In the genomic region with DNA sequence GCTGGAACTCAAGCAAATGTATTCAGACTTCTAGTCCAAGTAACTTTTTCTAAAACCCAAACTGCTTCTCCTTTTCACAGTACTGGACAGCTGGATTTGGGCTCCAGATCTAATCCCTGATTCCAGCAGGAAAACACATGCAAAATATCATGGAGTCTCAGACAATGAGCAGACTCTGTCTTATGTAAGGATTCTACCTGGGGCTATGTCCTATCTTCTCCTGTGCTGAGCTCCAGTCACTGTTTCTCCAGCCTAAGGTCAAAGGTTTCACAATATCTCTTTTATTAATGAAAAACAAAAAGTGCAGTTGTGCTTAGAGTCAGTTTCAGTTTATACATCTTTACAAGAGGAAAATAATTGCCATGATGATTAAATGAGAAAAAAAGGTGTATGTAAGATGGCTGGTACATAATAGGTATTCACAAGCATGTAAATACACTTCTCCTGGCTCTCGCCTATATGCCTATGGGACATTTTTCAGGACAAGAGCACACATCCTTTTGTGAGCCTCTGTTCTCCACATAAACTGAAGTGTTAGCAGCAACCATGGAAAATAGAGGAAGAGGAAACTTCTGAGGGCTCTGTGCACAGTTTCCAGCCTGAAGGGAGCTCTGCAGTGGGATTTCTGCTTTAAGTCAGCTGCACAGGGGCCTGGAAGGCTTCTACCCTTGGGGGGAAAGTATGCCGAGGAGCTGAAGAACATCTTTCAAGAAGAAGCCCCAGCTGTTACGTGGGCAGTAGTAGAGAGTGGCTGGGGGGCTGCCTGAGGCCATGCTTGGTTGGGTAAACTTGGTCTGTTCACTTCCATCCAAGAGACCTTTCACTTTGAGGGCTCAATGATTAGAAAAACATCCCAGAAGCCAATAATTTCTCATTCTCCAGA, we compare ENCODE assay signal across 13 cellular contexts.
A peak's percentile ranks its signal among the peaks of the same experiment; 100 is the strongest.
DNase-seq lines count a peak whose midpoint lies in the region; ATAC-seq and TF ChIP-seq lines count a peak whose summit lies in the region.
"Had no signal": no experiment of that assay in that cellular context is flagged by ENCODE, and none has a peak within 500 bp of the region (broad histone marks: within the 10 kb centered on the region; RNA-seq: fewer than 3 reads in every experiment).

No MANE protein-coding gene starts in this region.

- 78% methylated on average over 3 of the region's 3 CpGs for WGBS in smooth muscle cell (ENCODE audit: low lambda C conversion rate)

- peak overlapping the region; percentile 12 for H2AFZ ChIP-seq in smooth muscle cell (ENCODE audit: low read depth)

- H3K4me1 ChIP-seq in smooth muscle cell (ENCODE audit: low read depth), result no peaks in the 10 kb centered on the region

- ATAC-seq in left ventricle myocardium superior, result peak; percentile 43
- ATAC-seq in HG02798 (IDR thresholded peaks at IDR 0.05; ENCODE audit: poor library complexity, unreplicated experiment), result no peak
- ATAC-seq in GM21786 (IDR thresholded peaks at IDR 0.05; ENCODE audit: unreplicated experiment), result no peak
- ATAC-seq in HG02981 (IDR thresholded peaks at IDR 0.05; ENCODE audit: unreplicated experiment), result no peak
- no peak for ATAC-seq in HG02885 (IDR thresholded peaks at IDR 0.05; ENCODE audit: poor library complexity, unreplicated experiment)
- ATAC-seq: activated CD8-positive, alpha-beta T cell treated with anti-CD3 and anti-CD28 coated beads, Interleukin-2, amount 10 ng/mL, durations not matched to agents 7 days and 5 days had no signal

- H3K27me3 ChIP-seq in HL-60 (ENCODE audit: insufficient read depth, poor library complexity, severe bottlenecking), result no peaks in the 10 kb centered on the region
- H3K27me3 ChIP-seq in smooth muscle cell (ENCODE audit: low read depth), result no peaks in the 10 kb centered on the region

- no peaks in the 10 kb centered on the region for H3K36me3 Mint-ChIP-seq in activated T-helper 2 cell treated with anti-CD3 and anti-CD28 coated beads, Interferon-gamma antibody, Interleukin-2, Interleukin-4, amounts not matched to agents 10 μg/mL and 5 μg/mL and 100 μg/mL, durations not matched to agents 14 hours and 24 hours and 36 hours (ENCODE audit: low read depth)
- H3K36me3 Mint-ChIP-seq: activated naive CD8-positive, alpha-beta T cell treated with anti-CD3 and anti-CD28 coated beads for 36 hours had no signal

- peaks cover 31% of the 10 kb centered on the region for H3K4me1 Mint-ChIP-seq in activated T-helper 2 cell treated with anti-CD3 and anti-CD28 coated beads, Interferon-gamma antibody, Interleukin-2, Interleukin-4, amounts not matched to agents 10 μg/mL and 5 μg/mL and 100 μg/mL, durations not matched to agents 14 hours and 24 hours and 36 hours (ENCODE audit: low read depth)
- H3K4me1 Mint-ChIP-seq: activated naive CD8-positive, alpha-beta T cell treated with anti-CD3 and anti-CD28 coated beads for 36 hours had no signal

- no peaks in the 10 kb centered on the region for H4K20me1 ChIP-seq in smooth muscle cell (ENCODE audit: low read depth)

- DNase-seq in HL-60 (ENCODE audit: low read depth in 1 of 2, low spot score in 1 of 2) (peak in 1 of 2 experiments; percentile 39), left ventricle myocardium superior (no peak), smooth muscle cell (lab: John Stamatoyannopoulos, UW; ENCODE audit: unreplicated experiment) (no peak)
- no peak for DNase-seq in activated T-helper 2 cell treated with anti-CD3 and anti-CD28 coated beads, Interferon-gamma antibody, Interleukin-2, Interleukin-4, amounts not matched to agents 10 μg/mL and 5 μg/mL and 100 μg/mL, durations not matched to agents 14 hours and 24 hours and 36 hours (ENCODE audit: low spot score)
- DNase-seq: activated CD8-positive, alpha-beta T cell treated with anti-CD3 and anti-CD28 coated beads, Interleukin-2, amount 10 ng/mL, durations not matched to agents 7 days and 5 days; activated naive CD8-positive, alpha-beta T cell treated with anti-CD3 and anti-CD28 coated beads for 36 hours; DMS 273 treated with DMSO at 0.1 percent for 48 hours; immature natural killer cell; NCI-H2227 treated with DMSO at 0.1 percent for 48 hours had no signal

- no peak for TF ChIP-seq CTCF in HL-60 (IDR thresholded peaks at IDR 0.05; ENCODE audit: insufficient read depth, low read length)
- TF ChIP-seq CTCF in smooth muscle cell (IDR thresholded peaks at IDR 0.05; ENCODE audit: borderline replicate concordance, insufficient read depth, poor library complexity, severe bottlenecking), result no peak

- H3K4me3 Mint-ChIP-seq in activated T-helper 2 cell treated with anti-CD3 and anti-CD28 coated beads, Interferon-gamma antibody, Interleukin-2, Interleukin-4, amounts not matched to agents 10 μg/mL and 5 μg/mL and 100 μg/mL, durations not matched to agents 14 hours and 24 hours and 36 hours (ENCODE audit: low read depth), result no peak overlapping the region
- H3K4me3 Mint-ChIP-seq: activated CD8-positive, alpha-beta T cell treated with anti-CD3 and anti-CD28 coated beads, Interleukin-2, amount 10 ng/mL, durations not matched to agents 7 days and 5 days; activated naive CD8-positive, alpha-beta T cell treated with anti-CD3 and anti-CD28 coated beads for 36 hours; immature natural killer cell had no signal

- H3F3A ChIP-seq in smooth muscle cell (ENCODE audit: low read depth), result no peaks in the 10 kb centered on the region

- H3K9me3 Mint-ChIP-seq in activated T-helper 2 cell treated with anti-CD3 and anti-CD28 coated beads, Interferon-gamma antibody, Interleukin-2, Interleukin-4, amounts not matched to agents 10 μg/mL and 5 μg/mL and 100 μg/mL, durations not matched to agents 14 hours and 24 hours and 36 hours, result peaks cover 7% of the 10 kb centered on the region
- H3K9me3 Mint-ChIP-seq: immature natural killer cell had no signal

- H3K79me2 ChIP-seq in smooth muscle cell (ENCODE audit: low read depth), result no peaks in the 10 kb centered on the region

- H3K27me3 Mint-ChIP-seq in activated T-helper 2 cell treated with anti-CD3 and anti-CD28 coated beads, Interferon-gamma antibody, Interleukin-2, Interleukin-4, amounts not matched to agents 10 μg/mL and 5 μg/mL and 100 μg/mL, durations not matched to agents 14 hours and 24 hours and 36 hours (ENCODE audit: low read depth), result no peaks in the 10 kb centered on the region
- H3K27me3 Mint-ChIP-seq: activated naive CD8-positive, alpha-beta T cell treated with anti-CD3 and anti-CD28 coated beads for 36 hours had no signal

- peak overlapping the region; percentile 45 for H3K4me2 ChIP-seq in smooth muscle cell

- H3K4me3 ChIP-seq in HL-60 (replicated peaks; ENCODE audit: insufficient read depth, low read length) (no peak overlapping the region), smooth muscle cell (no peak overlapping the region)

- peak overlapping the region; percentile 57 for H3K27ac Mint-ChIP-seq in activated T-helper 2 cell treated with anti-CD3 and anti-CD28 coated beads, Interferon-gamma antibody, Interleukin-2, Interleukin-4, amounts not matched to agents 10 μg/mL and 5 μg/mL and 100 μg/mL, durations not matched to agents 14 hours and 24 hours and 36 hours
- H3K27ac Mint-ChIP-seq: activated CD8-positive, alpha-beta T cell treated with anti-CD3 and anti-CD28 coated beads, Interleukin-2, amount 10 ng/mL, durations not matched to agents 7 days and 5 days; activated naive CD8-positive, alpha-beta T cell treated with anti-CD3 and anti-CD28 coated beads for 36 hours; immature natural killer cell had no signal

- intact Hi-C loops in activated T-helper 2 cell treated with anti-CD3 and anti-CD28 coated beads, Interferon-gamma antibody, Interleukin-2, Interleukin-4, amounts not matched to agents 10 μg/mL and 5 μg/mL and 100 μg/mL, durations not matched to agents 14 hours and 24 hours and 36 hours (cut with micrococcal nuclease), result loop anchor here (2.0 kb wide), 1 partner anchor 15 kb away; no protein-coding TSS in a partner anchor
- intact Hi-C loops in left ventricle myocardium superior (cut with micrococcal nuclease), result no loop called here

- H3K9me3 ChIP-seq in smooth muscle cell (replicated peaks; ENCODE audit: low read depth), result no peaks in the 10 kb centered on the region

- no peak overlapping the region for H3K9ac ChIP-seq in smooth muscle cell (ENCODE audit: low read depth)

- peak overlapping the region; percentile 60 for H3K27ac ChIP-seq in HL-60 (replicated peaks)
- H3K27ac ChIP-seq in smooth muscle cell (ENCODE audit: low read depth), result peak overlapping the region; percentile 78

- H3K36me3 ChIP-seq in smooth muscle cell (ENCODE audit: low read depth), result no peaks in the 10 kb centered on the region
